8 cellular contexts compared by ENCODE assay signal in genomic region chr18:1663879-1664705, GRCh38.
A peak's percentile ranks its signal among the peaks of the same experiment; 100 is the strongest.
DNase-seq lines count a peak whose midpoint lies in the region; ATAC-seq and TF ChIP-seq lines count a peak whose summit lies in the region.

No MANE protein-coding gene starts in this region.

- TF ChIP-seq CTCF in KMS-11 (conservative IDR thresholded peaks at IDR 0.05; ENCODE audit: low read depth, low read length): peak; percentile 86
- peak; percentile 26 to 65 for TF ChIP-seq CTCF in right atrium auricular region (IDR thresholded peaks at IDR 0.05)

- peak; percentile 72 for DNase-seq in DMS 273 (lab: John Stamatoyannopoulos, UW; ENCODE audit: unreplicated experiment)
- DNase-seq in DMS 273 treated with DMSO at 0.1 percent for 48 hours (lab: John Stamatoyannopoulos, UW): no peak
- DNase-seq in activated CD4-positive, alpha-beta memory T cell treated with anti-CD3 and anti-CD28 coated beads for 36 hours: peak; percentile 43
- peak; percentile 60 for DNase-seq in right atrium auricular region (ENCODE audit: low spot score)
- DNase-seq in stimulated activated CD4-positive, alpha-beta T cell treated with anti-CD3 and anti-CD28 coated beads, TNF-alpha, amount 100 ng/mL, for 24 hours (ENCODE audit: low read depth in 3 of 3): peak in 2 of 3 experiments; percentile 3 to 32
- no peak for DNase-seq in activated effector memory CD4-positive, alpha-beta T cell treated with anti-CD3 and anti-CD28 coated beads, Interleukin-2, amount 50 U/mL, for 16 hours

- POLR2A ChIA-PET in activated CD4-positive, alpha-beta memory T cell treated with anti-CD3 and anti-CD28 coated beads for 36 hours (lab: Charles Lee): no interaction called here

- H3K27me3 ChIP-seq in KMS-11 (ENCODE audit: insufficient read depth, low read depth) (no peaks in the 10 kb centered on the region), right atrium auricular region (no peaks in the 10 kb centered on the region)

- no peak overlapping the region for H3K4me3 ChIP-seq in KMS-11 (IDR thresholded peaks at IDR 0.05; ENCODE audit: insufficient read depth, low read depth, low read length)
- H3K4me3 ChIP-seq in right atrium auricular region: no peak overlapping the region

- ATAC-seq in GM19463 (IDR thresholded peaks at IDR 0.05; ENCODE audit: unreplicated experiment): peak; percentile 83

- H3K36me3 ChIP-seq in KMS-11 (ENCODE audit: insufficient read depth) (no peaks in the 10 kb centered on the region), right atrium auricular region (no peaks in the 10 kb centered on the region)

- no peak overlapping the region for H3K27ac Mint-ChIP-seq in activated CD4-positive, alpha-beta memory T cell treated with anti-CD3 and anti-CD28 coated beads for 36 hours

- H3K79me2 ChIP-seq in KMS-11 (ENCODE audit: insufficient read depth, low read depth): no peaks in the 10 kb centered on the region

- H3K27ac ChIP-seq in KMS-11: no peak overlapping the region
- H3K27ac ChIP-seq in right atrium auricular region: no peak overlapping the region

- no peaks in the 10 kb centered on the region for H4K20me1 ChIP-seq in KMS-11 (ENCODE audit: insufficient read depth)

- H3K4me1 ChIP-seq in KMS-11 (ENCODE audit: low read depth, poor library complexity, severe bottlenecking): no peaks in the 10 kb centered on the region
- H3K4me1 ChIP-seq in right atrium auricular region: no peaks in the 10 kb centered on the region

- H3K4me3 Mint-ChIP-seq in activated CD4-positive, alpha-beta memory T cell treated with anti-CD3 and anti-CD28 coated beads for 36 hours: no peak overlapping the region

- intact Hi-C loops in activated CD4-positive, alpha-beta memory T cell treated with anti-CD3 and anti-CD28 coated beads for 36 hours (cut with micrococcal nuclease): no loop called here

- no peaks in the 10 kb centered on the region for H3K9me3 ChIP-seq in right atrium auricular region

- no peaks in the 10 kb centered on the region for H3K9me3 Mint-ChIP-seq in activated CD4-positive, alpha-beta memory T cell treated with anti-CD3 and anti-CD28 coated beads for 36 hours

- no peaks in the 10 kb centered on the region for H3K27me3 Mint-ChIP-seq in activated CD4-positive, alpha-beta memory T cell treated with anti-CD3 and anti-CD28 coated beads for 36 hours

- no peak overlapping the region for H3K9ac ChIP-seq in KMS-11

- CTCF ChIA-PET in activated CD4-positive, alpha-beta memory T cell treated with anti-CD3 and anti-CD28 coated beads for 36 hours (lab: Charles Lee): interaction anchor here (0.9 to 1.6 kb wide), 10 partner anchors 8 to 802 kb away, joined by 3 to 4 read pairs (median 3); no protein-coding TSS in a partner anchor

- no peaks in the 10 kb centered on the region for H3K36me3 Mint-ChIP-seq in activated CD4-positive, alpha-beta memory T cell treated with anti-CD3 and anti-CD28 coated beads for 36 hours

- H3K4me1 Mint-ChIP-seq in activated CD4-positive, alpha-beta memory T cell treated with anti-CD3 and anti-CD28 coated beads for 36 hours (ENCODE audit: low read depth): no peaks in the 10 kb centered on the region

- no peak overlapping the region for H3K4me2 ChIP-seq in KMS-11

- no peak overlapping the region for H2AFZ ChIP-seq in KMS-11 (ENCODE audit: low read depth)

Comparison
In these comparisons a context has a peak if more than half of its experiments do, and no peak if none do; other contexts are left out.
1. DNase-seq: peak in DMS 273 (single experiment), activated CD4-positive, alpha-beta memory T cell treated with anti-CD3 and anti-CD28 coated beads for 36 hours (single experiment), right atrium auricular region (single experiment) and stimulated activated CD4-positive, alpha-beta T cell treated with anti-CD3 and anti-CD28 coated beads, TNF-alpha, amount 100 ng/mL, for 24 hours (2 of 3); none in DMS 273 treated with DMSO at 0.1 percent for 48 hours (single experiment) and activated effector memory CD4-positive, alpha-beta T cell treated with anti-CD3 and anti-CD28 coated beads, Interleukin-2, amount 50 U/mL, for 16 hours (single experiment).